Comparison of ENCODE assay signal across 14 cellular contexts in genomic region chr2:176967911-176968451, GRCh38.
"Had no signal": no experiment of that assay in that cellular context is flagged by ENCODE, and none has a peak within 500 bp of the region (broad histone marks: within the 10 kb centered on the region; RNA-seq: fewer than 3 reads in every experiment).

No MANE protein-coding gene starts in this region.

- H3K27ac Mint-ChIP-seq: activated CD4-positive, alpha-beta T cell treated with anti-CD3 and anti-CD28 coated beads, Interleukin-2, amount 10 ng/mL, durations not matched to agents 24 days and 14 days; activated naive CD4-positive, alpha-beta T cell treated with anti-CD3 and anti-CD28 coated beads for 36 hours; activated T-helper 17 cell treated with anti-CD3 and anti-CD28 coated beads, Interleukin-2, amount 50 U/mL, for 72 hours; type B pancreatic cell; WTC11 had no signal

- H3K36me3 ChIP-seq: esophagus squamous epithelium, spleen had no signal

- ATAC-seq: activated T-helper 17 cell treated with anti-CD3 and anti-CD28 coated beads, Interleukin-2, amount 50 U/mL, for 72 hours; WTC11 had no signal

- H3K4me3 Mint-ChIP-seq: activated CD4-positive, alpha-beta T cell treated with anti-CD3 and anti-CD28 coated beads, Interleukin-2, amount 10 ng/mL, durations not matched to agents 24 days and 14 days; activated naive CD4-positive, alpha-beta T cell treated with anti-CD3 and anti-CD28 coated beads for 36 hours; activated T-helper 17 cell treated with anti-CD3 and anti-CD28 coated beads, Interleukin-2, amount 50 U/mL, for 72 hours; type B pancreatic cell; WTC11 had no signal

- H3K4me1 Mint-ChIP-seq: activated CD4-positive, alpha-beta T cell treated with anti-CD3 and anti-CD28 coated beads, Interleukin-2, amount 10 ng/mL, durations not matched to agents 24 days and 14 days; activated T-helper 17 cell treated with anti-CD3 and anti-CD28 coated beads, Interleukin-2, amount 50 U/mL, for 72 hours; WTC11 had no signal

- H3K36me3 Mint-ChIP-seq: type B pancreatic cell, WTC11 had no signal

- H3K4me3 ChIP-seq: esophagus squamous epithelium, lung, spleen had no signal

- H3K27me3 ChIP-seq: spleen had no signal

- H3K9me3 Mint-ChIP-seq: activated CD4-positive, alpha-beta T cell treated with anti-CD3 and anti-CD28 coated beads, Interleukin-2, amount 10 ng/mL, durations not matched to agents 24 days and 14 days; activated naive CD4-positive, alpha-beta T cell treated with anti-CD3 and anti-CD28 coated beads for 36 hours; activated T-helper 17 cell treated with anti-CD3 and anti-CD28 coated beads, Interleukin-2, amount 50 U/mL, for 72 hours; type B pancreatic cell; WTC11 had no signal

- H3K27ac ChIP-seq: esophagus squamous epithelium, spleen had no signal

- H3K9me3 ChIP-seq: esophagus squamous epithelium, spleen had no signal

- H3K4me1 ChIP-seq: esophagus squamous epithelium, spleen had no signal

- FAIRE-seq: colon had no signal

- DNase-seq: activated CD4-positive, alpha-beta T cell treated with anti-CD3 and anti-CD28 coated beads, Interleukin-2, amount 10 ng/mL, durations not matched to agents 24 days and 14 days; activated naive CD4-positive, alpha-beta T cell treated with anti-CD3 and anti-CD28 coated beads for 36 hours; activated T-cell treated with anti-CD3 and anti-CD28 coated beads for 4 hours; esophagus squamous epithelium; foreskin fibroblast; glutamatergic neuron; spleen; stimulated activated CD4-positive, alpha-beta T cell treated with anti-CD3 and anti-CD28 coated beads, Interleukin-1b, Interleukin-23, amount 100 ng/mL, for 48 hours; stimulated activated naive CD4-positive, alpha-beta T cell had no signal
